In genomic region chr19:42216653-42217521, GRCh38 we compare ENCODE assay signal across 1 cellular context.
TF ChIP-seq lines count a peak whose summit lies in the region.

No MANE protein-coding gene starts in this region.

TF ChIP-seq in GM12878, 131 proteins besides CTCF, POLR2A, EP300 and RAD21:
- TF ChIP-seq JUND (IDR thresholded peaks at IDR 0.05; ENCODE audit: low read depth, low read length) (peak; percentile 26; the same call in 1 of the 2 replicates), GATAD2B (conservative IDR thresholded peaks at IDR 0.05; ENCODE audit: low read depth) (0 out of 2 replicates have a peak, but pooled peaks have one; percentile 14), ATF7 (IDR thresholded peaks at IDR 0.05; ENCODE audit: low read depth) (peak; percentile 67), FOXK2 (IDR thresholded peaks at IDR 0.05) (peak; percentile 90), SIN3A (IDR thresholded peaks at IDR 0.05; ENCODE audit: low read depth, low read length) (peak; percentile 32; the same call in 1 of the 2 replicates), NKRF (conservative IDR thresholded peaks at IDR 0.05) (peak; percentile 89), STAT1 (conservative IDR thresholded peaks at IDR 0.05) (no peak), CBFB (IDR thresholded peaks at IDR 0.05; ENCODE audit: low read depth) (no peak), NR2F1 (conservative IDR thresholded peaks at IDR 0.05) (peak; percentile 51), HDGF (IDR thresholded peaks at IDR 0.05) (no peak), BHLHE40 (IDR thresholded peaks at IDR 0.05; ENCODE audit: borderline replicate concordance in 1 of 2, low read depth in 2 of 2, low read length in 1 of 2) (peak; percentile 48 to 77; a peak in 3 of 4 replicates), DPF2 (IDR thresholded peaks at IDR 0.05) (peak; percentile 11; the same call in 1 of the 2 replicates), NR2C2 (IDR thresholded peaks at IDR 0.05; ENCODE audit: borderline replicate concordance, control insufficient read depth, insufficient read length, low read depth) (no peak), CHD1 (IDR thresholded peaks at IDR 0.05; ENCODE audit: low read depth, low read length) (peak; percentile 85; the same call in 1 of the 2 replicates), BACH1 (IDR thresholded peaks at IDR 0.05; ENCODE audit: borderline replicate concordance) (0 out of 2 replicates have a peak, but pooled peaks have one; percentile 6), BCLAF1 (IDR thresholded peaks at IDR 0.05) (peak; percentile 80; the same call in 1 of the 2 replicates), EGR1 (IDR thresholded peaks at IDR 0.05; ENCODE audit: borderline replicate concordance in 1 of 2, low read depth in 2 of 2, low read length in 2 of 2) (0 out of 3 replicates have a peak, but pooled peaks of 1 of the 2 experiments have one; percentile 7), RAD51 (IDR thresholded peaks at IDR 0.05) (no peak), MYC (IDR thresholded peaks at IDR 0.05; ENCODE audit: insufficient read depth, insufficient read length, insufficient replicate concordance, low read length, severe bottlenecking) (peak; percentile 44)
